In the genomic region with DNA sequence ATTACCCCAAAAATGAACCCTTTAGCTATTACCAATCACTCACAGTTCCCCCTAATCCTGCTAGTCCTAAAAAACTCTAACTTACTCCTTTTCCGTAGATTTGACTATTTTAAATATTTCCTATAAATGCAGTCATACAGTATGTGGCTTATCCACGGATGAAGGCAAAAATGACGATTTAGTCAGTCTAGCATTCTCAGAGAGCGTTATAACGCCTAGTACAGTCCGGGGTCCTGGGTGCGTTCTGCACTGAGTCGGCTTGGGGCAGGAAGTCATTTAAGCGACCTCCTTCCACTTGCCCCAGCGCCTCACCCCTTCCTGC, we compare ENCODE assay signal across 1 cellular context.
TF ChIP-seq lines count a peak whose summit lies in the region.

No MANE protein-coding gene starts in this region.

TF ChIP-seq in SK-N-SH, 30 proteins besides CTCF, POLR2A, EP300 and RAD21 (continued from another document):
- TF ChIP-seq, protein P1, sequence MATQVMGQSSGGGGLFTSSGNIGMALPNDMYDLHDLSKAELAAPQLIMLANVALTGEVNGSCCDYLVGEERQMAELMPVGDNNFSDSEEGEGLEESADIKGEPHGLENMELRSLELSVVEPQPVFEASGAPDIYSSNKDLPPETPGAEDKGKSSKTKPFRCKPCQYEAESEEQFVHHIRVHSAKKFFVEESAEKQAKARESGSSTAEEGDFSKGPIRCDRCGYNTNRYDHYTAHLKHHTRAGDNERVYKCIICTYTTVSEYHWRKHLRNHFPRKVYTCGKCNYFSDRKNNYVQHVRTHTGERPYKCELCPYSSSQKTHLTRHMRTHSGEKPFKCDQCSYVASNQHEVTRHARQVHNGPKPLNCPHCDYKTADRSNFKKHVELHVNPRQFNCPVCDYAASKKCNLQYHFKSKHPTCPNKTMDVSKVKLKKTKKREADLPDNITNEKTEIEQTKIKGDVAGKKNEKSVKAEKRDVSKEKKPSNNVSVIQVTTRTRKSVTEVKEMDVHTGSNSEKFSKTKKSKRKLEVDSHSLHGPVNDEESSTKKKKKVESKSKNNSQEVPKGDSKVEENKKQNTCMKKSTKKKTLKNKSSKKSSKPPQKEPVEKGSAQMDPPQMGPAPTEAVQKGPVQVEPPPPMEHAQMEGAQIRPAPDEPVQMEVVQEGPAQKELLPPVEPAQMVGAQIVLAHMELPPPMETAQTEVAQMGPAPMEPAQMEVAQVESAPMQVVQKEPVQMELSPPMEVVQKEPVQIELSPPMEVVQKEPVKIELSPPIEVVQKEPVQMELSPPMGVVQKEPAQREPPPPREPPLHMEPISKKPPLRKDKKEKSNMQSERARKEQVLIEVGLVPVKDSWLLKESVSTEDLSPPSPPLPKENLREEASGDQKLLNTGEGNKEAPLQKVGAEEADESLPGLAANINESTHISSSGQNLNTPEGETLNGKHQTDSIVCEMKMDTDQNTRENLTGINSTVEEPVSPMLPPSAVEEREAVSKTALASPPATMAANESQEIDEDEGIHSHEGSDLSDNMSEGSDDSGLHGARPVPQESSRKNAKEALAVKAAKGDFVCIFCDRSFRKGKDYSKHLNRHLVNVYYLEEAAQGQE (IDR thresholded peaks at IDR 0.05; ENCODE audit: low read depth, low read length), result no peak
- peak; percentile 47; the same call in 1 of the 2 replicates for TF ChIP-seq POLR2AphosphoS5 (IDR thresholded peaks at IDR 0.05; ENCODE audit: low read depth, low read length)
- TF ChIP-seq TAF1 (IDR thresholded peaks at IDR 0.05; ENCODE audit: borderline replicate concordance, low read depth, low read length), result peak; percentile 27; the same call in 1 of the 2 replicates
- TF ChIP-seq SIN3A (IDR thresholded peaks at IDR 0.05; ENCODE audit: borderline replicate concordance, low read depth, low read length), result no peak
